ENCODE assay signal across 8 cellular contexts in the genomic region with DNA sequence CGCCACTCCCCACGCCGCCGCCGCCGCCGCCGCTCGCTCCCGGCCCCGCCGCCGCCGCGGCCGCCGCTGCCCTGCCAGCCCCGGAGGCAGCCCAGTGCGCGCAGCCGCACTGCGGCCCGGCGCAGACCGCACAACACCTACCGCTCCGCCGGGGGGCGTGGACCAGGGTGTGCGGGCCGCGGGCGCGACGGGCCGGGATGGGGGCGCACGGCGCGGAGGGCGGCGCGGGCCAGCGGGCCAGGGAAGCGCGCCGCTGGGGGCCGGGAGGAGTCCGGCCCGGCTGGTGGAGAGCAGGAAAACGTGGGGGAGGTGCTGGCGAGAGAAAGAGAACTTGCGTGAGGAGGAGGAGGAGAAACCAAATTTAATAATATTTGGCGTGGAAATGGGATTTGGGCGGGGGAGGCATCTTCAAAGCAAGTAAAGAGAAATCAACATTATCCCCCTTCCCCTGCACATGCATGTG. TPM values are rescaled to one million over a fixed set of nuclear protein-coding genes. Genes with fewer than 3 reads are reported as not detected.
DNase-seq lines count a peak whose midpoint lies in the region; ATAC-seq, FAIRE-seq and TF ChIP-seq lines count a peak whose summit lies in the region.

A gene (minus strand): TSS at position 106 of the 463 bp plus-strand sequence. CDS start 594 bp downstream, outside the sequence.

- H3K79me2 ChIP-seq in H1 (ENCODE audit: control insufficient read depth in 1 of 2, insufficient read depth in 2 of 2, low read length in 2 of 2): peaks cover 12 to 40% of the 10 kb centered on the region in 2 experiments; a peak in 3 of 4 replicates
- peaks cover 20% of the 10 kb centered on the region for H3K79me2 ChIP-seq in mesendoderm (ENCODE audit: control insufficient read depth, insufficient read depth, low read length)

- no peak within 1 kb of the TSS for H2AK5ac ChIP-seq in H1 (ENCODE audit: low read depth, low read length)
- H2AK5ac ChIP-seq in mesendoderm (ENCODE audit: low read length): no peak within 1 kb of the TSS

- H2BK5ac ChIP-seq in H1 (ENCODE audit: low read depth, low read length) (peak within 1 kb of the TSS; percentile 91), mesendoderm (ENCODE audit: low read length) (peak within 1 kb of the TSS; percentile 44)

- DNase-seq in A549 (ENCODE audit: low read depth in 1 of 2, low spot score in 1 of 2) (peak; percentile 82 to 83), NCI-H82 (lab: John Stamatoyannopoulos, UW) (peak; percentile 88), H1 (ENCODE audit: low read depth in 1 of 2, low spot score in 2 of 2) (peak in 1 of 2 experiments; percentile 80), mesendoderm (peak; percentile 88)
- peak; percentile 45 for DNase-seq in stimulated activated CD8-positive, alpha-beta memory T cell treated with anti-CD3 and anti-CD28 coated beads, Interleukin-12 subunit alpha, Interleukin-12 subunit beta, amount 100 ng/mL, for 24 hours (ENCODE audit: extremely low read depth)

- H3K23ac ChIP-seq in H1 (ENCODE audit: insufficient read length) (no peak within 1 kb of the TSS), mesendoderm (ENCODE audit: low read length) (no peak within 1 kb of the TSS)

- H4K91ac ChIP-seq in H1 (replicated peaks; ENCODE audit: insufficient read length, low read length): peak within 1 kb of the TSS; percentile 94

- TF ChIP-seq CTCF in A549 (IDR thresholded peaks at IDR 0.05) (no peak; the same call in 2 of the 3 replicates), H1 (IDR thresholded peaks at IDR 0.05; ENCODE audit: control extremely low read depth in 1 of 3, insufficient read depth in 1 of 3, low read depth in 1 of 3, low read length in 3 of 3) (peak in 2 of 3 experiments; percentile 12 to 25; a peak in 1 of 4 replicates)

- CTCF ChIA-PET in A549 (lab: Yijun Ruan, JAX) (interaction anchor here (2.5 kb wide), 1 partner anchor 184 kb away, joined by 45 read pairs; no protein-coding TSS in a partner anchor), H1 (lab: Charles Lee; ENCODE audit: partially characterized antibody) (interaction anchor here (0.9 to 1.0 kb wide), 2 partner anchors 78 to 250 kb away, joined by 3 read pairs; no protein-coding TSS in a partner anchor)
- CTCF ChIA-PET in activated CD8-positive, alpha-beta memory T cell treated with anti-CD3 and anti-CD28 coated beads for 36 hours (lab: Charles Lee): no interaction called here

- H3K18ac ChIP-seq in H1 (ENCODE audit: extremely low read depth, low read length) (peak within 1 kb of the TSS; percentile 83), mesendoderm (ENCODE audit: low read length) (peak within 1 kb of the TSS; percentile 98)

- ATAC-seq in A549 (peak; percentile 72 to 76), HG03108 (IDR thresholded peaks at IDR 0.05; ENCODE audit: unreplicated experiment) (peak; percentile 46)

- H3K27ac ChIP-seq in A549 (peak within 1 kb of the TSS; percentile 98 to 99), H1 (ENCODE audit: low read depth, low read length) (peak within 1 kb of the TSS; percentile 78), mesendoderm (ENCODE audit: low read depth, low read length) (peak within 1 kb of the TSS; percentile 100)

- H4K5ac ChIP-seq in H1 (ENCODE audit: insufficient read length, low read depth, low read length): peak within 1 kb of the TSS; percentile 97
- peak within 1 kb of the TSS; percentile 84 for H4K5ac ChIP-seq in mesendoderm (ENCODE audit: low read length)

- no peaks in the 10 kb centered on the region for H3K27me3 ChIP-seq in H1 (replicated peaks in 1 of 4; ENCODE audit: control insufficient read depth in 3 of 4, extremely low read depth in 1 of 4, insufficient read depth in 3 of 4, low read length in 3 of 4)
- no peaks in the 10 kb centered on the region for H3K27me3 ChIP-seq in mesendoderm (ENCODE audit: insufficient read depth, low read length, poor library complexity)

- no peak within 1 kb of the TSS for H3K14ac ChIP-seq in H1 (ENCODE audit: insufficient read length)

- peak within 1 kb of the TSS; percentile 94 for H3K56ac ChIP-seq in H1 (replicated peaks; ENCODE audit: insufficient read length, low read depth, low read length)
- H3K56ac ChIP-seq in mesendoderm (ENCODE audit: low read length): peak within 1 kb of the TSS; percentile 90

- no peak within 1 kb of the TSS for H2BK15ac ChIP-seq in H1 (ENCODE audit: low read length)
- peak within 1 kb of the TSS; percentile 92 for H2BK15ac ChIP-seq in mesendoderm (replicated peaks; ENCODE audit: low read depth)

- H3K4me1 ChIP-seq in A549: peaks cover 34% of the 10 kb centered on the region
- H3K4me1 ChIP-seq in H1 (replicated peaks in 1 of 4; ENCODE audit: control insufficient read depth in 3 of 4, insufficient read depth in 4 of 4, low read length in 3 of 4): peaks cover 7 to 13% (median 11%) of the 10 kb centered on the region in 4 experiments; a peak in 6 of 7 replicates
- H3K4me1 ChIP-seq in mesendoderm (ENCODE audit: control insufficient read depth, low read depth, low read length): peaks cover 2% of the 10 kb centered on the region

- H3K36me3 ChIP-seq in H1 (ENCODE audit: control insufficient read depth in 2 of 4, insufficient read depth in 4 of 4, low read length in 3 of 4) (no peaks in the 10 kb centered on the region), mesendoderm (ENCODE audit: control insufficient read depth, insufficient read depth, low read length) (no peaks in the 10 kb centered on the region)

- H2BK120ac ChIP-seq in H1 (replicated peaks; ENCODE audit: low read depth, low read length) (peak within 1 kb of the TSS; percentile 97), mesendoderm (ENCODE audit: low read depth, low read length) (peak within 1 kb of the TSS; percentile 73)

- TF ChIP-seq EP300 in A549 (IDR thresholded peaks at IDR 0.05) (no peak), H1 (IDR thresholded peaks at IDR 0.05; ENCODE audit: borderline replicate concordance in 1 of 2, low read depth in 2 of 2, low read length in 2 of 2) (no peak)

- FAIRE-seq in A549 (lab: Jason Lieb, UNC) (no peak), H1 (lab: Jason Lieb, UNC) (no peak)

- no peak within 1 kb of the TSS for H2AFZ ChIP-seq in H1 (ENCODE audit: low read length)

- TF ChIP-seq RAD21 in A549 (conservative IDR thresholded peaks at IDR 0.05 in 1 of 2, IDR thresholded peaks at IDR 0.05 in 1 of 2) (no peak), H1 (IDR thresholded peaks at IDR 0.05 in 1 of 2, conservative IDR thresholded peaks at IDR 0.05 in 1 of 2; ENCODE audit: low read depth in 2 of 2, low read length in 2 of 2) (no peak)

- peak within 1 kb of the TSS; percentile 89 for H3K4me3 ChIP-seq in A549
- H3K4me3 ChIP-seq in H1 (ENCODE audit: extremely low read depth in 1 of 4, insufficient read depth in 2 of 4, low read depth in 3 of 4, low read length in 4 of 4): peak within 1 kb of the TSS; percentile 60 to 100 (median 86)
- H3K4me3 ChIP-seq in mesendoderm (ENCODE audit: low read length): peak within 1 kb of the TSS; percentile 73

- H3K79me1 ChIP-seq in H1 (ENCODE audit: low read depth, low read length): no peaks in the 10 kb centered on the region
- no peaks in the 10 kb centered on the region for H3K79me1 ChIP-seq in mesendoderm (ENCODE audit: low read length)

- POLR2A ChIA-PET in A549 (lab: Yijun Ruan, JAX) (interaction anchor here (0.5 to 1.0 kb wide), 2 partner anchors 221 to 376 kb away, joined by 3 to 4 read pairs; a partner anchor contains a TSS), H1 (lab: Charles Lee; ENCODE audit: partially characterized antibody) (interaction anchor here (0.7 to 1.3 kb wide), 11 partner anchors 10 to 220 kb away, joined by 3 to 7 read pairs (median 4); a partner anchor contains a TSS)
- POLR2A ChIA-PET in activated CD8-positive, alpha-beta memory T cell treated with anti-CD3 and anti-CD28 coated beads for 36 hours (lab: Charles Lee): no interaction called here

- 0 out of 2 replicates have a peak within 1 kb of the TSS, but pooled peaks have one; percentile 55 for H2BK20ac ChIP-seq in H1 (ENCODE audit: low read length)

- no peaks in the 10 kb centered on the region for H4K20me1 ChIP-seq in H1 (replicated peaks in 1 of 2; ENCODE audit: control insufficient read depth in 1 of 2, insufficient read depth in 2 of 2, low read length in 2 of 2)

- H3K4me2 ChIP-seq in A549: peak within 1 kb of the TSS; percentile 78
- H3K4me2 ChIP-seq in H1 (ENCODE audit: insufficient read depth in 1 of 2, low read depth in 2 of 2, low read length in 2 of 2): peak within 1 kb of the TSS; percentile 69 to 78
- H3K4me2 ChIP-seq in mesendoderm (ENCODE audit: low read length): peak within 1 kb of the TSS; percentile 93

- H3K23me2 ChIP-seq in H1 (ENCODE audit: low read depth, low read length): no peaks in the 10 kb centered on the region

- H3K4ac ChIP-seq in H1 (replicated peaks; ENCODE audit: insufficient read length, low read depth, low read length): peak within 1 kb of the TSS; percentile 96
- peak within 1 kb of the TSS; percentile 98 for H3K4ac ChIP-seq in mesendoderm (ENCODE audit: low read depth, low read length)

- H4K8ac ChIP-seq in H1 (ENCODE audit: extremely low read depth, insufficient read depth, low read length): peak within 1 kb of the TSS; percentile 92
- peak within 1 kb of the TSS; percentile 97 for H4K8ac ChIP-seq in mesendoderm (ENCODE audit: low read depth, low read length)

- H3K9me3 ChIP-seq in A549 (no peaks in the 10 kb centered on the region), H1 (ENCODE audit: insufficient read depth in 2 of 2, low read depth in 1 of 2, low read length in 1 of 2) (no peaks in the 10 kb centered on the region)

- 0% methylated on average over 20 of the region's 55 CpGs for WGBS in A549 (ENCODE audit: missing lambda C conversion rate)
- WGBS in H1 (ENCODE audit: extremely low coverage in 1 of 2, insufficient coverage in 1 of 2, insufficient read length in 1 of 2, insufficient replicate concordance in 2 of 2, low coverage in 1 of 2, low lambda C conversion rate in 2 of 2, missing lambda C conversion rate in 1 of 2), 2 experiments: 4% methylated on average over 11 of the region's 55 CpGs; no CpG with 5 or more reads in 1 of the 2 experiments
- WGBS in mesendoderm (ENCODE audit: extremely low coverage, insufficient coverage, low lambda C conversion rate): no CpG with 5 or more reads among the region's 55 CpGs

- peak within 1 kb of the TSS; percentile 86; the same call in 1 of the 2 replicates for H2BK12ac ChIP-seq in H1 (ENCODE audit: low read depth, low read length)

- peak within 1 kb of the TSS; percentile 65 to 87 (median 76) for H3K9ac ChIP-seq in H1 (replicated peaks in 1 of 4; ENCODE audit: extremely low read depth in 1 of 4, low read depth in 3 of 4, low read length in 3 of 4)
- H3K9ac ChIP-seq in mesendoderm (ENCODE audit: low read length): peak within 1 kb of the TSS; percentile 88

- peak; percentile 65; the same call in 1 of the 2 replicates for TF ChIP-seq POLR2A in A549 (IDR thresholded peaks at IDR 0.05; ENCODE audit: low read length)
- peak; percentile 45 for TF ChIP-seq POLR2A in GM18526 (IDR thresholded peaks at IDR 0.05; ENCODE audit: extremely low read depth, insufficient read length)
- peak in 1 of 2 experiments; percentile 33; a peak in 2 of 3 replicates for TF ChIP-seq POLR2A in H1 (IDR thresholded peaks at IDR 0.05; ENCODE audit: control extremely low read depth in 1 of 2, low read depth in 2 of 2, low read length in 2 of 2)

RNA-seq across cellular contexts. Expression of the gene that starts here (rescaled TPM):
- polyA plus RNA-seq in A549 (2011; rRNA removed) (14.9 and 26.3 TPM in 2 replicates), A549 (2017; fragmentation: RNase III; extraction: RNeasy Plus Mini Kit Qiagen cat#74134 plus additional on column Dnase treatment) (10.8 to 11.7 TPM (median 11.7 TPM) in 3 replicates), H1 (2011; rRNA removed) (9.4 and 10.4 TPM in 2 replicates)
- 3.2 and 4.4 TPM in 2 replicates for polyA plus RNA-seq in A549 (2012; cell fraction: cytosol; rRNA removed)
- polyA plus RNA-seq in A549 (2012; cell fraction: nucleus; rRNA removed): 4.6 and 6.7 TPM in 2 replicates
- 49.5 and 52.4 TPM in 2 replicates for polyA minus RNA-seq in A549 (2011; rRNA and poly(A)+ RNA removed)
- 10 to 100 TPM; 27.9 to 30.4 TPM for total RNA-seq in activated CD8-positive, alpha-beta memory T cell treated with anti-CD3 and anti-CD28 coated beads for 36 hours
- total RNA-seq in H1 (2021; fragmentation: NEBNext Ultra II Directional; extraction: Animal tissue kit (Norgen Biotek cat#: 25700)): 40.9 and 41.9 TPM in 2 replicates
- polyA plus RNA-seq in H1 (2011; cell fraction: cytosol; rRNA removed): 8.1 TPM
- polyA plus RNA-seq in H1 (2011; cell fraction: nucleus; rRNA removed): 24.4 TPM
- 11.0 to 23.2 TPM (median 16.2 TPM) in 4 replicates for polyA plus RNA-seq in H1 (2012, experiment 1 of 2)
- 0.70 TPM for polyA plus RNA-seq in H1 (2012, experiment 2 of 2)
- polyA plus RNA-seq in H1 (2013, experiment 1 of 2): 18.4 TPM
- 18.0 TPM for polyA plus RNA-seq in H1 (2013, experiment 2 of 2)
- polyA minus RNA-seq in H1 (2011; rRNA and poly(A)+ RNA removed): 49.2 and 59.8 TPM in 2 replicates
- polyA minus RNA-seq in H1 (2011; cell fraction: cytosol; rRNA and poly(A)+ RNA removed): 23.7 TPM
- 51.8 TPM for polyA minus RNA-seq in H1 (2011; cell fraction: nucleus; rRNA and poly(A)+ RNA removed)
- polyA plus RNA-seq in mesendoderm (2013, experiment 1 of 2): 18.5 TPM
- polyA plus RNA-seq in mesendoderm (2013, experiment 2 of 2): 19.7 TPM
